1 cellular context compared by ENCODE assay signal in genomic region chr6:137909533-137909932, GRCh38.
TF ChIP-seq lines count a peak whose summit lies in the region.

No MANE protein-coding gene starts in this region.

TF ChIP-seq in GM23338, 12 proteins besides CTCF, POLR2A, EP300 and RAD21:
- TF ChIP-seq EZH2phosphoT487 (IDR thresholded peaks at IDR 0.05; ENCODE audit: unreplicated experiment) (no peak), ZNF114 (CRISPR knock-in tag; IDR thresholded peaks at IDR 0.05) (no peak), EZH2 (IDR thresholded peaks at IDR 0.05; ENCODE audit: low read depth, unreplicated experiment) (no peak)
TF ChIP-seq in GM23338: peak in this region for 0.
